In the genomic region with DNA sequence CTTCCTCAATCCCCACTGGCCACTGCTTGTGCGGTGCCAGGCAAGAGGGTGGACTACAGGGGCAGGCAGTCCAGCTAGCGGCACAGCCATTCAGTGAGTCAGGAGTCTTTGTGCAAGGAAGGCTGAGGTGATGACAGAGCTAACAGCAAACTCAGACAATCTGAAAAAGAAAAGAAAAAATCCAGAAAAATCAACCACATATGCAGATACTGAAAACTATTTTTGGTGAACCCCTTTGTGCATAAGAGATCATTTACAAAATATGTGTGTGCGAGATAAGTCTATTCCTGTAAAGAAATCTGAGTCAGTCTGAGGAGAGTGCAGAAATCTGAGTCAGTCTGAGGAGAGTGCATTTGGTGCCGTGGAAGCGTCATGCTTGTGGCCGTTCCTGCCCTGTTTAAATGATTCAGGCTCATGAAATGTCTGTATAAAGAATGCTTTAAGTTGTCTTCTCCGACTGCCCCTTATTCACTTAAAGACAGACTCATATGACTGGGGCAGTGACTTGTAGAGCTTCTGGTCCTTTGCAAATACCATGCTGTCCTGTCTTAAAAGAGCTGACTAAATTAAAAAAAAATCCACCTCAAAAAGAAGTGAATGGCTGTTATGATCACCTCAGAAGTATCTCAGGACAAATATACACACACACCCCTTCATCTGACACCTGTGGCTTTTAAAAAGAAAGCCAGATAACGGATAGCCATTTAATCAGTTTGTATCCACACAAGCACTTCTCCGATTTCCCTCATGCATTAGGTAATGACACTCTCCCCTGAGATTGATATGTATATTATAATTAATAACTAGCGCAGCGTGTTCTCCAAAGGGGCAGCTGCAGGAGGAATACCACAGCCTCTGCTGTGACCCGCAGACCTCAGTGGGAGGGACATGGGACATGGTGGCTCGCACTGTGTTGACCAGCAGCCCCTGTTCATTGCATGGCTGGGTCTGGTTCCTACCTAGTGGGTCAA, we compare ENCODE assay signal across 10 cellular contexts. TPM values are rescaled to one million over a fixed set of nuclear protein-coding genes. Genes with fewer than 3 reads are reported as not detected.
DNase-seq lines count a peak whose midpoint lies in the region; ATAC-seq, FAIRE-seq and TF ChIP-seq lines count a peak whose summit lies in the region.
"Had no signal": no experiment of that assay in that cellular context is flagged by ENCODE, and none has a peak within 500 bp of the region (broad histone marks: within the 10 kb centered on the region; RNA-seq: fewer than 3 reads in every experiment).

No MANE protein-coding gene starts in this region.

- no peak for TF ChIP-seq POLR2A in A549 (IDR thresholded peaks at IDR 0.05; ENCODE audit: low read length)

- peaks cover 6% of the 10 kb centered on the region for H3K36me3 Mint-ChIP-seq in memory B cell

- H3K27ac Mint-ChIP-seq in memory B cell = peak overlapping the region; percentile 68

- H3K27me3 Mint-ChIP-seq in memory B cell = no peaks in the 10 kb centered on the region

- H3K4me1 ChIP-seq in A549 = peaks cover 93% of the 10 kb centered on the region

- TF ChIP-seq CTCF in A549 (IDR thresholded peaks at IDR 0.05) (no peak), GM13977 (IDR thresholded peaks at IDR 0.05; ENCODE audit: extremely low read depth, insufficient read depth, missing control alignments) (no peak)

- TF ChIP-seq RAD21 in A549 (conservative IDR thresholded peaks at IDR 0.05 in 1 of 2, IDR thresholded peaks at IDR 0.05 in 1 of 2) = no peak; a peak in 2 of 5 replicates

- no peaks in the 10 kb centered on the region for H3K9me3 ChIP-seq in A549

- peak overlapping the region; percentile 79 to 92 for H3K27ac ChIP-seq in A549

- WGBS in A549 (ENCODE audit: missing lambda C conversion rate) = 12% methylated on average over 12 of the region's 13 CpGs

- POLR2A ChIA-PET in A549 (lab: Yijun Ruan, JAX) = interaction anchor here (0.5 to 1.7 kb wide), 13 partner anchors 11 to 179 kb away, joined by 3 to 9 read pairs (median 3); no protein-coding TSS in a partner anchor

- CTCF ChIA-PET in A549 (lab: Yijun Ruan, JAX) = interaction anchor here (1.1 to 2.0 kb wide), 11 partner anchors 8 to 210 kb away, joined by 3 to 14 read pairs (median 4); no protein-coding TSS in a partner anchor

- H3K4me2 ChIP-seq in A549 = peak overlapping the region; percentile 86

- FAIRE-seq in A549 (lab: Jason Lieb, UNC) = peak; percentile 43
- FAIRE-seq: endometrium had no signal

- in situ Hi-C loops in GM13977 (cut with MboI; ENCODE audit: low pct_unique_long_range_greater_than_20kb, low sequenced_read_pairs, unreplicated experiment) = no loop called here

- H3K4me1 Mint-ChIP-seq in memory B cell = peaks cover 41% of the 10 kb centered on the region

- peak overlapping the region; percentile 26 for H3K4me3 ChIP-seq in A549

- peak; percentile 85 for DNase-seq in A549 (ENCODE audit: low read depth in 1 of 2, low spot score in 1 of 2)
- peak; percentile 25 to 95 (median 70) for DNase-seq in NCI-H1417 (lab: John Stamatoyannopoulos, UW)
- peak; percentile 37 for DNase-seq in cerebellum (ENCODE audit: low spot score)
- no peak for DNase-seq in memory B cell (ENCODE audit: low spot score in 2 of 2)
- no peak for DNase-seq in SIG-M5 (lab: John Stamatoyannopoulos, UW)
- no peak for DNase-seq in GM13977 (ENCODE audit: low spot score)
- DNase-seq: NCI-H187 treated with DMSO at 0.1 percent for 48 hours had no signal

- peak overlapping the region; percentile 37 for H3K4me3 Mint-ChIP-seq in memory B cell

- peak in 1 of 2 experiments; percentile 56; a peak in 1 of 5 replicates for TF ChIP-seq EP300 in A549 (IDR thresholded peaks at IDR 0.05)

- no peaks in the 10 kb centered on the region for H3K9me3 Mint-ChIP-seq in memory B cell

- ATAC-seq in A549 (peak; percentile 86 to 88), memory B cell (ENCODE audit: low read depth) (no peak), HG03045 (IDR thresholded peaks at IDR 0.05; ENCODE audit: unreplicated experiment) (no peak), GM18858 (IDR thresholded peaks at IDR 0.05; ENCODE audit: unreplicated experiment) (no peak)

TF ChIP-seq in A549, 52 proteins besides CTCF, POLR2A, EP300 and RAD21:
- TF ChIP-seq SREBF2 (IDR thresholded peaks at IDR 0.05) (no peak), TFCP2L1 (CRISPR knock-in tag; IDR thresholded peaks at IDR 0.05) (no peak), HOXA7 (CRISPR knock-in tag; IDR thresholded peaks at IDR 0.05) (no peak), MAZ (IDR thresholded peaks at IDR 0.05; ENCODE audit: borderline replicate concordance, low read depth, low read length) (no peak), MAFK (IDR thresholded peaks at IDR 0.05; ENCODE audit: partially characterized antibody) (peak; percentile 57), HOXB5 (CRISPR knock-in tag; IDR thresholded peaks at IDR 0.05) (no peak), FOSB (CRISPR knock-in tag; IDR thresholded peaks at IDR 0.05) (0 out of 2 replicates have a peak, but pooled peaks have one; percentile 50), CBX2 (IDR thresholded peaks at IDR 0.05; ENCODE audit: borderline replicate concordance, low read depth) (no peak), GATA3 (IDR thresholded peaks at IDR 0.05; ENCODE audit: borderline replicate concordance) (peak; percentile 76; the same call in 1 of the 2 replicates), CHD2 (IDR thresholded peaks at IDR 0.05; ENCODE audit: low read length, partially characterized antibody) (no peak), FOSL2 (IDR thresholded peaks at IDR 0.05) (peak; percentile 79), FOSL2 (CRISPR knock-in tag; IDR thresholded peaks at IDR 0.05) (peak; percentile 87), KDM1A (IDR thresholded peaks at IDR 0.05; ENCODE audit: low read depth) (no peak), JUN (IDR thresholded peaks at IDR 0.05) (peak in 1 of 2 experiments; percentile 55; a peak in 2 of 5 replicates), JUNB (IDR thresholded peaks at IDR 0.05) (peak; percentile 78), POLR2AphosphoS2 (conservative IDR thresholded peaks at IDR 0.05; ENCODE audit: low read length) (no peak)
- TF ChIP-seq, protein P1, sequence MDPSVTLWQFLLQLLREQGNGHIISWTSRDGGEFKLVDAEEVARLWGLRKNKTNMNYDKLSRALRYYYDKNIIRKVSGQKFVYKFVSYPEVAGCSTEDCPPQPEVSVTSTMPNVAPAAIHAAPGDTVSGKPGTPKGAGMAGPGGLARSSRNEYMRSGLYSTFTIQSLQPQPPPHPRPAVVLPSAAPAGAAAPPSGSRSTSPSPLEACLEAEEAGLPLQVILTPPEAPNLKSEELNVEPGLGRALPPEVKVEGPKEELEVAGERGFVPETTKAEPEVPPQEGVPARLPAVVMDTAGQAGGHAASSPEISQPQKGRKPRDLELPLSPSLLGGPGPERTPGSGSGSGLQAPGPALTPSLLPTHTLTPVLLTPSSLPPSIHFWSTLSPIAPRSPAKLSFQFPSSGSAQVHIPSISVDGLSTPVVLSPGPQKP (IDR thresholded peaks at IDR 0.05; ENCODE audit: low read depth, low read length) = no peak
- TF ChIP-seq, protein P2, sequence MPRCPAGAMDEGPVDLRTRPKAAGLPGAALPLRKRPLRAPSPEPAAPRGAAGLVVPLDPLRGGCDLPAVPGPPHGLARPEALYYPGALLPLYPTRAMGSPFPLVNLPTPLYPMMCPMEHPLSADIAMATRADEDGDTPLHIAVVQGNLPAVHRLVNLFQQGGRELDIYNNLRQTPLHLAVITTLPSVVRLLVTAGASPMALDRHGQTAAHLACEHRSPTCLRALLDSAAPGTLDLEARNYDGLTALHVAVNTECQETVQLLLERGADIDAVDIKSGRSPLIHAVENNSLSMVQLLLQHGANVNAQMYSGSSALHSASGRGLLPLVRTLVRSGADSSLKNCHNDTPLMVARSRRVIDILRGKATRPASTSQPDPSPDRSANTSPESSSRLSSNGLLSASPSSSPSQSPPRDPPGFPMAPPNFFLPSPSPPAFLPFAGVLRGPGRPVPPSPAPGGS (IDR thresholded peaks at IDR 0.05) = peak; percentile 59; the same call in 1 of the 3 replicates
- TF ChIP-seq, protein P3, sequence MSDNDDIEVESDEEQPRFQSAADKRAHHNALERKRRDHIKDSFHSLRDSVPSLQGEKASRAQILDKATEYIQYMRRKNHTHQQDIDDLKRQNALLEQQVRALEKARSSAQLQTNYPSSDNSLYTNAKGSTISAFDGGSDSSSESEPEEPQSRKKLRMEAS (IDR thresholded peaks at IDR 0.05) = peak; percentile 74

RNA-seq across cellular contexts. Expression of a gene that starts 47.3 kb away (rescaled TPM):
- polyA plus RNA-seq in A549 (2011; rRNA removed) (79.0 and 91.2 TPM in 2 replicates), A549 (2017; fragmentation: RNase III; extraction: RNeasy Plus Mini Kit Qiagen cat#74134 plus additional on column Dnase treatment) (47.5 to 57.9 TPM (median 48.1 TPM) in 3 replicates)
- polyA plus RNA-seq in A549 (2012; cell fraction: cytosol; rRNA removed) = 63.7 and 64.8 TPM in 2 replicates
- polyA plus RNA-seq in A549 (2012; cell fraction: nucleus; rRNA removed) = 217 and 257 TPM in 2 replicates
- polyA minus RNA-seq in A549 (2011; rRNA and poly(A)+ RNA removed) = 263 and 307 TPM in 2 replicates
- total RNA-seq in cerebellum = 422 TPM

Comparison
In these comparisons a context has a peak if more than half of its experiments do, and no peak if none do; other contexts are left out.
1. ATAC-seq: peak in A549 (2 of 2); none in memory B cell (single experiment), HG03045 (single experiment) and GM18858 (single experiment).
2. DNase-seq: peak in A549 (2 of 2), NCI-H1417 (3 of 3) and cerebellum (single experiment); none in memory B cell (0 of 2), SIG-M5 (single experiment) and GM13977 (single experiment).